ENCODE assay signal across 8 cellular contexts in the genomic region with DNA sequence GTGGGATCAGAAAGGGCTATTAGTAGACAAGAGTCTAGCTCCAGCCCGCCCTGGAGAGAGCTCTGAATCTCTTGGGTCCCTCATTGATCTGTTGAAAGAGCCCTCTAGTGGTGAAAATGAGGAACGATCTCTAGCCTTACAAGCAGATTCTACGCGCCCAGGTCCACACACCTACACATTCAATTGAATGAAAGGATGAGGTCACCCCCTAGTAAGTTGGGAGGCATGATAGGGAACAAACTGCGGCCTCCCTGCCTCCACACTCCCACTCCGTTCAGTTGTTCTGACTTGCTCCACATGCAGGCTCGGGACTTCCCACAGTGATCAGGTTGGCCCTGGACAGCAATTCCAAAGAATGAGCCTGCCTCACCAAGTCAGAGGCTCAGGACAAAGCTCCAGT.
A peak's percentile ranks its signal among the peaks of the same experiment; 100 is the strongest.
DNase-seq lines count a peak whose midpoint lies in the region; ATAC-seq and TF ChIP-seq lines count a peak whose summit lies in the region.

No MANE protein-coding gene starts in this region.

- peak; percentile 74 for TF ChIP-seq CTCF in RWPE2 (IDR thresholded peaks at IDR 0.05; ENCODE audit: poor library complexity, severe bottlenecking)

- peak; percentile 68; the same call in 2 of the 3 replicates for ATAC-seq in RWPE2 (ENCODE audit: low read depth)
- ATAC-seq in GM18907 (IDR thresholded peaks at IDR 0.05; ENCODE audit: unreplicated experiment) = no peak
- ATAC-seq in HG02884 (IDR thresholded peaks at IDR 0.05; ENCODE audit: unreplicated experiment) = no peak

- H3K36me3 ChIP-seq in RWPE2 (ENCODE audit: low read depth) (no peaks in the 10 kb centered on the region), iPS DF 6.9 (ENCODE audit: control insufficient read depth, insufficient read depth, low read length) (no peaks in the 10 kb centered on the region)

- no peak overlapping the region for H3K4me3 ChIP-seq in RWPE2 (ENCODE audit: severe bottlenecking)
- no peak overlapping the region for H3K4me3 ChIP-seq in iPS DF 6.9 (ENCODE audit: low read length)

- DNase-seq in ELR (ENCODE audit: low read depth) (peak; percentile 55), HuH-7.5 (ENCODE audit: low spot score) (peak; percentile 48), RWPE2 (ENCODE audit: low spot score) (no peak), anterior cingulate cortex (lab: John Stamatoyannopoulos, UW) (peak in 36 of 58 donors; percentile 1 to 67 (median 20)), iPS DF 6.9 (ENCODE audit: low read depth, low spot score) (peak; percentile 68)
- DNase-seq in stimulated activated CD4-positive, alpha-beta T cell treated with anti-CD3 and anti-CD28 coated beads, Interleukin-1b, Interleukin-23, amount 100 ng/mL, for 48 hours = peak; percentile 43

- H3K27me3 ChIP-seq in RWPE2 (ENCODE audit: insufficient read depth, poor library complexity, severe bottlenecking) (peaks cover 16% of the 10 kb centered on the region), iPS DF 6.9 (ENCODE audit: control insufficient read depth, insufficient read depth, low read length) (peaks cover 8% of the 10 kb centered on the region; the same call in 1 of the 2 replicates)

- H3K9me3 ChIP-seq in RWPE2 (ENCODE audit: severe bottlenecking) = no peaks in the 10 kb centered on the region
- no peaks in the 10 kb centered on the region for H3K9me3 ChIP-seq in iPS DF 6.9 (ENCODE audit: control insufficient read depth, insufficient read depth, low read length)

- no CpG with 5 or more reads among the region's 7 CpGs for WGBS in iPS DF 6.9 (ENCODE audit: insufficient coverage, insufficient read length)

- H3K4me1 ChIP-seq in RWPE2 (ENCODE audit: insufficient read depth, poor library complexity, severe bottlenecking) (no peaks in the 10 kb centered on the region), iPS DF 6.9 (ENCODE audit: control insufficient read depth, insufficient read depth, low read length) (peaks cover 3% of the 10 kb centered on the region; the same call in 1 of the 2 replicates)

- H3K27ac ChIP-seq in RWPE2 (ENCODE audit: poor library complexity, severe bottlenecking) = no peak overlapping the region
- no peak overlapping the region for H3K27ac ChIP-seq in iPS DF 6.9 (ENCODE audit: low read length)
